Comparison of ENCODE assay signal across 27 cellular contexts in the genomic region with DNA sequence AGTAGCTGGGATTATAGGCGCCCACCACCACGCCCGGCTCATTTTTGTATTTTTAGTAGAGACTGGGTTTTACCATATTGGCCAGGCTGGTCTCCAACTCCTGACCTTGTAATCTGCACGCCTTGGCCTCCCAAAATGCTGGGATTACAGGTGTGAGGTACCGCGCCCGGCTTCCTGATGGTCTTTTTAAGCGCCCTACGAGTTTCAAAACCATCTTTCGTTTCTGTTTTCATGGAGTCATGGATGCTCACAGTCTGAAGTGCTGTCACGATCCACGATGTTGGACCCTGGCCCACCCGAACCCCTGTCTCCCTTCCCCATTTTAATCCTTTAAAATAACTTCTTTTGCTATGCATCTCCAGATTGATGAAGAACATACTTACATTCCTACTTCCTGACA. TPM values are rescaled to one million over a fixed set of nuclear protein-coding genes. Genes with fewer than 3 reads are reported as not detected.
DNase-seq lines count a peak whose midpoint lies in the region; ATAC-seq and TF ChIP-seq lines count a peak whose summit lies in the region.
"Had no signal": no experiment of that assay in that cellular context is flagged by ENCODE, and none has a peak within 500 bp of the region (broad histone marks: within the 10 kb centered on the region; RNA-seq: fewer than 3 reads in every experiment).

No MANE protein-coding gene starts in this region.

- peaks cover 4% of the 10 kb centered on the region for H3K36me3 Mint-ChIP-seq in chondrocyte (ENCODE audit: low read depth)
- H3K36me3 Mint-ChIP-seq in nephron (ENCODE audit: low read depth) = peaks cover 5% of the 10 kb centered on the region
- H3K36me3 Mint-ChIP-seq: activated CD8-positive, alpha-beta memory T cell treated with anti-CD3 and anti-CD28 coated beads, Interleukin-2, amount 10 ng/mL, durations not matched to agents 7 days and 5 days; CD8-positive, alpha-beta memory T cell; naive B cell had no signal

- H3K27me3 Mint-ChIP-seq in chondrocyte (ENCODE audit: low read depth) (no peaks in the 10 kb centered on the region), nephron (ENCODE audit: low read depth) (peaks cover 3% of the 10 kb centered on the region)
- H3K27me3 Mint-ChIP-seq: activated CD8-positive, alpha-beta memory T cell treated with anti-CD3 and anti-CD28 coated beads, Interleukin-2, amount 10 ng/mL, durations not matched to agents 7 days and 5 days; CD8-positive, alpha-beta memory T cell had no signal

- peaks cover 8% of the 10 kb centered on the region; the same call in 1 of the 2 replicates for H3K4me1 ChIP-seq in GM23248 (ENCODE audit: insufficient read depth)
- H3K4me1 ChIP-seq in tibial artery = peaks cover 0 to 22% (median 5%) of the 10 kb centered on the region in 4 donors
- peaks cover 0 to 11% of the 10 kb centered on the region in 2 donors for H3K4me1 ChIP-seq in left lung
- H3K4me1 ChIP-seq in osteoblast (ENCODE audit: insufficient read depth, low read length) = no peaks in the 10 kb centered on the region
- H3K4me1 ChIP-seq: BE2C had no signal

- H3K27me3 ChIP-seq in GM23248 (replicated peaks; ENCODE audit: insufficient read depth) = no peaks in the 10 kb centered on the region
- H3K27me3 ChIP-seq in tibial artery = no peaks in the 10 kb centered on the region
- no peaks in the 10 kb centered on the region for H3K27me3 ChIP-seq in left lung
- no peaks in the 10 kb centered on the region for H3K27me3 ChIP-seq in osteoblast (ENCODE audit: insufficient read depth, low read length)
- H3K27me3 ChIP-seq: BE2C, body of pancreas had no signal

- H3K4me3 ChIP-seq in GM23248 (no peak overlapping the region), tibial artery (no peak overlapping the region), left lung (no peak overlapping the region), osteoblast (ENCODE audit: insufficient read depth, low read length) (no peak overlapping the region)
- H3K4me3 ChIP-seq: body of pancreas had no signal

- in situ Hi-C loops in GM23248 (cut with MboI) = no loop called here

- H3K9ac ChIP-seq in GM23248 = 0 out of 2 replicates have a peak overlapping the region, but pooled peaks have one; percentile 31
- H3K9ac ChIP-seq: SK-N-SH had no signal

- H3K27ac ChIP-seq in GM23248 (peak overlapping the region; percentile 26; the same call in 1 of the 2 replicates), tibial artery (peak overlapping the region; percentile 38 to 70), left lung (peak overlapping the region in 1 of 2 donors; percentile 54), osteoblast (ENCODE audit: low read depth, low read length) (no peak overlapping the region)
- H3K27ac ChIP-seq: body of pancreas had no signal

- H3K4me1 Mint-ChIP-seq in chondrocyte (ENCODE audit: low read depth) (peaks cover 16% of the 10 kb centered on the region), nephron (peaks cover 28% of the 10 kb centered on the region)

- H3F3A ChIP-seq in GM23248 (ENCODE audit: insufficient read depth) = no peaks in the 10 kb centered on the region

- H3K36me3 ChIP-seq in GM23248 (ENCODE audit: low read depth) = no peaks in the 10 kb centered on the region
- peaks cover 0 to 14% (median 0%) of the 10 kb centered on the region in 3 donors for H3K36me3 ChIP-seq in tibial artery
- H3K36me3 ChIP-seq in left lung = no peaks in the 10 kb centered on the region
- no peaks in the 10 kb centered on the region for H3K36me3 ChIP-seq in osteoblast (ENCODE audit: insufficient read depth, low read length)
- H3K36me3 ChIP-seq: BE2C had no signal

- no peaks in the 10 kb centered on the region for H3K9me2 ChIP-seq in GM23248 (ENCODE audit: insufficient read depth)
- H3K9me2 ChIP-seq: SK-N-SH had no signal

- no peak overlapping the region for H3K27ac Mint-ChIP-seq in chondrocyte (ENCODE audit: unreplicated experiment)
- H3K27ac Mint-ChIP-seq in nephron = peak overlapping the region; percentile 9 to 51 (median 27)
- H3K27ac Mint-ChIP-seq: activated CD8-positive, alpha-beta memory T cell treated with anti-CD3 and anti-CD28 coated beads, Interleukin-2, amount 10 ng/mL, durations not matched to agents 7 days and 5 days had no signal

- H3K9me3 Mint-ChIP-seq in chondrocyte (ENCODE audit: low read depth) = no peaks in the 10 kb centered on the region
- H3K9me3 Mint-ChIP-seq in nephron = no peaks in the 10 kb centered on the region
- H3K9me3 Mint-ChIP-seq: CD8-positive, alpha-beta memory T cell; naive B cell had no signal

- H3K4me2 ChIP-seq in GM23248 (ENCODE audit: unreplicated experiment) (no peak overlapping the region), osteoblast (ENCODE audit: insufficient read depth, low read length) (no peak overlapping the region)
- H3K4me2 ChIP-seq: SK-N-SH had no signal

- no peaks in the 10 kb centered on the region for H4K20me1 ChIP-seq in GM23248 (ENCODE audit: insufficient read depth)
- H4K20me1 ChIP-seq in osteoblast (ENCODE audit: insufficient read depth, low read length) = peaks cover 4% of the 10 kb centered on the region

- H3K4me3 Mint-ChIP-seq in chondrocyte (ENCODE audit: unreplicated experiment) (no peak overlapping the region), nephron (no peak overlapping the region)
- H3K4me3 Mint-ChIP-seq: activated CD8-positive, alpha-beta memory T cell treated with anti-CD3 and anti-CD28 coated beads, Interleukin-2, amount 10 ng/mL, durations not matched to agents 7 days and 5 days; naive B cell had no signal

- TF ChIP-seq CTCF in chondrocyte (IDR thresholded peaks at IDR 0.05) = no peak
- TF ChIP-seq CTCF in nephron (IDR thresholded peaks at IDR 0.05; ENCODE audit: unreplicated experiment in 3 of 3) = no peak
- TF ChIP-seq CTCF in tibial artery (IDR thresholded peaks at IDR 0.05) = no peak
- TF ChIP-seq CTCF in left lung (IDR thresholded peaks at IDR 0.05) = no peak
- no peak for TF ChIP-seq CTCF in osteoblast (IDR thresholded peaks at IDR 0.05; ENCODE audit: extremely low read depth, low read depth, low read length)

- intact Hi-C loops in tibial artery (cut with DNase I; ENCODE audit: low total_unique reads) (no loop called here), left lung (cut with DNase I) (no loop called here)

- no peak overlapping the region for H2AFZ ChIP-seq in GM23248
- H2AFZ ChIP-seq in osteoblast (ENCODE audit: low read length) = no peak overlapping the region

- ATAC-seq in left lung = no peak
- ATAC-seq: activated CD8-positive, alpha-beta memory T cell treated with anti-CD3 and anti-CD28 coated beads, Interleukin-2, amount 10 ng/mL, durations not matched to agents 7 days and 5 days; PC-3 had no signal

- no peaks in the 10 kb centered on the region for H3K9me3 ChIP-seq in GM23248 (ENCODE audit: low read depth)
- H3K9me3 ChIP-seq in tibial artery = no peaks in the 10 kb centered on the region
- no peaks in the 10 kb centered on the region for H3K9me3 ChIP-seq in left lung
- H3K9me3 ChIP-seq in osteoblast (ENCODE audit: low read depth, low read length) = no peaks in the 10 kb centered on the region
- H3K9me3 ChIP-seq: BE2C, body of pancreas, SK-N-SH had no signal

- H3K79me2 ChIP-seq in GM23248 (ENCODE audit: insufficient read depth) = no peaks in the 10 kb centered on the region
- H3K79me2 ChIP-seq in osteoblast (ENCODE audit: insufficient read depth, low read length) = no peaks in the 10 kb centered on the region

- DNase-seq in GM23248 (no peak), chondrocyte (ENCODE audit: low spot score) (peak; percentile 24), tibial artery (no peak), left lung (no peak), osteoblast (ENCODE audit: insufficient read length, low spot score, missing footprints) (no peak)
- DNase-seq in activated CD8-positive, alpha-beta memory T cell treated with anti-CD3 and anti-CD28 coated beads for 24 hours = no peak
- DNase-seq: activated CD4-positive, alpha-beta T cell treated with anti-CD3 and anti-CD28 coated beads, Interleukin-2, amount 50 U/mL, for 1 hour; activated CD4-positive, CD25-positive, alpha-beta regulatory T cell; activated CD8-positive, alpha-beta memory T cell treated with anti-CD3 and anti-CD28 coated beads, Interleukin-2, amount 10 ng/mL, durations not matched to agents 7 days and 5 days; activated naive CD4-positive, alpha-beta T cell; activated T-cell treated with anti-CD3 and anti-CD28 coated beads, Interleukin-2, amount 50 U/mL, for 48 hours; BE2C; CD8-positive, alpha-beta memory T cell; DMS153; effector CD4-positive, alpha-beta T cell; Kasumi-1; MV-4-11; naive B cell; NCI-H1436 treated with DMSO at 0.1 percent for 48 hours; NCI-H226; NCI-H526 treated with DMSO at 0.1 percent for 48 hours; PC-3; SK-N-SH; stimulated activated CD4-positive, alpha-beta T cell treated with anti-CD3 and anti-CD28 coated beads, Interleukin-15, amount 100 ng/mL, for 24 hours; stimulated activated CD4-positive, alpha-beta T cell treated with anti-CD3 and anti-CD28 coated beads, Interleukin-4, amount 100 ng/mL, for 4 hours had no signal

- 92% methylated on average over 13 of the region's 13 CpGs for WGBS in GM23248 (ENCODE audit: low coverage in 1 of 2, low lambda C conversion rate in 2 of 2, missing lambda C conversion rate in 2 of 2), 2 experiments

RNA-seq across cellular contexts. Expression of a gene that starts 22.4 kb away (rescaled TPM):
- total RNA-seq in GM23248 (2014; rRNA removed; shearing (Covaris generic)) = 87.3 and 118 TPM in 2 replicates
- polyA plus RNA-seq in GM23248 (2016; fragmentation: Nextera tagmentation; extraction: Ambion mirVana) = 87.8 and 91.6 TPM in 2 replicates
- 60.4 to 70.0 TPM (median 67.8 TPM) in 3 replicates for total RNA-seq in chondrocyte
- total RNA-seq in left lung = 10 to 100 TPM; 46.8 to 64.6 TPM
- 66.2 and 66.3 TPM in 2 replicates for total RNA-seq in osteoblast

RNA-seq across cellular contexts. Expression of a gene that starts 27.8 kb away (rescaled TPM):
- total RNA-seq in GM23248 (2014; rRNA removed; shearing (Covaris generic)) = 11.4 and 23.7 TPM in 2 replicates
- 23.8 and 24.7 TPM in 2 replicates for polyA plus RNA-seq in GM23248 (2016; fragmentation: Nextera tagmentation; extraction: Ambion mirVana)
- total RNA-seq in chondrocyte (16.7 to 20.0 TPM (median 20.0 TPM) in 3 replicates), left lung (10 to 100 TPM in 1 of 2 donors, 1 to 10 TPM in 1; 6.8 to 10.2 TPM), osteoblast (8.3 and 9.1 TPM in 2 replicates)

RNA-seq across cellular contexts. Expression of a gene that starts 45.8 kb away (rescaled TPM):
- total RNA-seq in GM23248 (2014; rRNA removed; shearing (Covaris generic)) = 31.4 and 33.8 TPM in 2 replicates
- polyA plus RNA-seq in GM23248 (2016; fragmentation: Nextera tagmentation; extraction: Ambion mirVana) = 45.2 and 46.3 TPM in 2 replicates
- 23.0 to 27.4 TPM (median 23.3 TPM) in 3 replicates for total RNA-seq in chondrocyte
- 10 to 100 TPM; 24.7 to 30.0 TPM for total RNA-seq in left lung
- 10.1 and 13.8 TPM in 2 replicates for total RNA-seq in osteoblast
